8 cellular contexts compared by ENCODE assay signal in genomic region chr21:39373634-39374033, GRCh38. TPM values are rescaled to one million over a fixed set of nuclear protein-coding genes. Genes with fewer than 3 reads are reported as not detected.
DNase-seq lines count a peak whose midpoint lies in the region; ATAC-seq, FAIRE-seq and TF ChIP-seq lines count a peak whose summit lies in the region.

No MANE protein-coding gene starts in this region.

- FAIRE-seq in GM12892 (lab: Jason Lieb, UNC): no peak

- no peak overlapping the region for H3K27ac ChIP-seq in WERI-Rb-1

- H3K4me3 ChIP-seq in WERI-Rb-1 (ENCODE audit: low read depth, low read length): no peak overlapping the region

- DNase-seq in NCI-H2171 treated with DMSO at 0.1 percent for 48 hours (lab: John Stamatoyannopoulos, UW): peak; percentile 13
- no peak for DNase-seq in NCI-H2171 (lab: John Stamatoyannopoulos, UW)
- peak; percentile 56 for DNase-seq in KBM-7
- DNase-seq in WERI-Rb-1: peak; percentile 52
- peak; percentile 61 to 73 for DNase-seq in lung microvascular endothelial cell (ENCODE audit: low read depth in 2 of 2)
- DNase-seq in GM12892 (ENCODE audit: insufficient read length): no peak

- no peaks in the 10 kb centered on the region for H3K36me3 ChIP-seq in WERI-Rb-1

- TF ChIP-seq CTCF in WERI-Rb-1 (IDR thresholded peaks at IDR 0.05; ENCODE audit: low read depth, low read length): peak; percentile 55

- ATAC-seq in GM18498 (IDR thresholded peaks at IDR 0.05; ENCODE audit: unreplicated experiment): no peak
- ATAC-seq in GM18520 (IDR thresholded peaks at IDR 0.05; ENCODE audit: unreplicated experiment): no peak

- TF ChIP-seq POLR2A in GM12892 (IDR thresholded peaks at IDR 0.05; ENCODE audit: low read depth, low read length): no peak

- in situ Hi-C loops in KBM-7 (cut with MboI; ENCODE audit: low pct_unique_long_range_greater_than_20kb, low sequenced_read_pairs): no loop called here

- H3K27me3 ChIP-seq in WERI-Rb-1 (ENCODE audit: insufficient read depth, low read depth, severe bottlenecking): no peaks in the 10 kb centered on the region

- no peaks in the 10 kb centered on the region for H3K9me3 ChIP-seq in WERI-Rb-1 (ENCODE audit: severe bottlenecking)

RNA-seq across cellular contexts. Expression of gene HMGN1, which starts 24.7 kb away (rescaled TPM):
- 160 and 189 TPM in 2 replicates for total RNA-seq in lung microvascular endothelial cell
- polyA plus RNA-seq in GM12892 (2012; ENCODE audit: missing spikeins): 409 TPM

Comparison
In these comparisons a context has a peak if more than half of its experiments do, and no peak if none do; other contexts are left out.
1. DNase-seq: peak in NCI-H2171 treated with DMSO at 0.1 percent for 48 hours (single experiment), KBM-7 (single experiment), WERI-Rb-1 (single experiment) and lung microvascular endothelial cell (2 of 2); none in NCI-H2171 (single experiment) and GM12892 (single experiment).